Comparison of ENCODE assay signal across 12 cellular contexts in the genomic region with DNA sequence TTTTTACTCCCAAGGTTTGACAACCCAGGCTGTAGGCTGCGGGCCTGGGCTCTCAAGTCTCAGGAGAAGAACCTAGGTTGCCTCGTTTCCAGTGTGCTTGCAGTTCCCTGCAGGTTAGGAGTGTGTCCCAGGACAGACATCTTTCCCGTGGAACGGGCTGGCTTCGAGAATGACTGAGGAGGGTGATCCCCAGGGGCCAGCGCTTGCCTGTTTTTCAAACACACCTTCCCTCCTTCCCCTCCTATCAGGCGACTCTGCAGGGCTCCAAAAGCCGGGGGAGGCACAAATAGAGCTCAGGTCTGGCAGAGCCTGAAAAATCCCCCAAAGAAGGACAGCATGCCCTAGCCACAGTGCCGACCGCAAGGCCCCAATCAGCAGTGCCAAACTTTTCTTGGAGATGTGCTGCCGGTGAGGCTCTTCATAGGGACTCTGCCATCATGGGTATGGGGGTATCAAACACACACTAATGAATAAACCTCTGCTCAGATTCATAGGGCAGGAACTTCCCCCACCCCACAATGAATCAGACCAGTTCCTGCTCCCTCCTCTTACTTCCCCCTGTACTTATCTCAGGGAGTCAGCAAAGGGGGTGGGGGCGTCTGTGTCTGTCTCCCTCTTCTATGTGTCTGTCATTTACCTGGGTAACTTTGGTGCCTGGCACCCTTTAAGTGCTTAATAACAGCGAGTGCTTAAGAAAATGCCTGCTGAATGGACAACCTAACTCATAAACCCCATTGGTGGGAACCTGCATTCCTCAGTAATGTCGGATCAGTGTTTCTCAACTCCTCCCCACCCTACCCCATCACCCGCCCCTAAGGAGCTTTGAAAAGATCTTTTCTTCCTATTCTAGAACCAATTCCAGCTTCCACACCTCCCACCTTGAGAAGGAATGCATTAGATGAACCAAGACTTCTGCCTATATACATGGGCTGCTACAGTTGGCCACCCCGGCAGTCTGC. TPM values are rescaled to one million over a fixed set of nuclear protein-coding genes. Genes with fewer than 3 reads are reported as not detected.
A peak's percentile ranks its signal among the peaks of the same experiment; 100 is the strongest.
DNase-seq lines count a peak whose midpoint lies in the region; ATAC-seq and TF ChIP-seq lines count a peak whose summit lies in the region.
"Had no signal": no experiment of that assay in that cellular context is flagged by ENCODE, and none has a peak within 500 bp of the region (broad histone marks: within the 10 kb centered on the region; RNA-seq: fewer than 3 reads in every experiment).

No MANE protein-coding gene starts in this region.

- POLR2A ChIA-PET in AG04450 (lab: Yijun Ruan, JAX): interaction anchor here (0.6 to 0.8 kb wide), 4 partner anchors 33 to 296 kb away, joined by 3 to 8 read pairs (median 6); no protein-coding TSS in a partner anchor

- peak overlapping the region; percentile 73 for H3K4me3 ChIP-seq in AG04450 (ENCODE audit: low read depth, low read length)

- no peak for DNase-seq in AG04450 (ENCODE audit: low read depth, low spot score)
- DNase-seq in GM03348 (ENCODE audit: low spot score): peak; percentile 43
- peak; percentile 54 for DNase-seq in amniotic epithelial cell (ENCODE audit: low read depth)
- peak; percentile 30 for DNase-seq in left kidney (ENCODE audit: low read depth, low spot score)
- DNase-seq in activated effector memory CD4-positive, alpha-beta T cell treated with anti-CD3 and anti-CD28 coated beads, Interleukin-2, amount 50 U/mL, for 16 hours: no peak
- no peak for DNase-seq in Right ventricle myocardium inferior (ENCODE audit: missing footprints)
- DNase-seq: activated CD8-positive, alpha-beta memory T cell treated with anti-CD3 and anti-CD28 coated beads for 24 hours; colonic mucosa had no signal

- ATAC-seq in HG02885 (IDR thresholded peaks at IDR 0.05; ENCODE audit: poor library complexity, unreplicated experiment) (no peak), Right ventricle myocardium inferior (no peak)
- ATAC-seq in activated CD4-positive, CD25-positive, alpha-beta regulatory T cell treated with anti-CD3 and anti-CD28 coated beads, Interleukin-2, amount 50 U/mL, for 24 hours: no peak

- CTCF ChIA-PET in AG04450 (lab: Charles Lee): interaction anchor here (0.5 to 1.5 kb wide), 7 partner anchors 9 to 286 kb away, joined by 3 to 5 read pairs (median 4); no protein-coding TSS in a partner anchor

- TF ChIP-seq CTCF in AG04450 (IDR thresholded peaks at IDR 0.05; ENCODE audit: low read depth, low read length): no peak

- H3K9me3 ChIP-seq in AG04450 (ENCODE audit: control insufficient read depth, insufficient read depth, low read length): no peaks in the 10 kb centered on the region
- H3K9me3 ChIP-seq: colonic mucosa, neutrophil, vagina had no signal

- H3K27me3 ChIP-seq in AG04450 (ENCODE audit: control insufficient read depth, insufficient read depth, low read length): peaks cover 2% of the 10 kb centered on the region
- H3K27me3 ChIP-seq: vagina had no signal

- peak overlapping the region; percentile 11 for H3K27ac ChIP-seq in AG04450 (ENCODE audit: low read depth, low read length)
- H3K27ac ChIP-seq: colonic mucosa, neutrophil, vagina had no signal

- intact Hi-C loops in Right ventricle myocardium inferior (cut with DNase I): no loop called here

RNA-seq across cellular contexts. Expression of gene KCNG1, which starts 1.6 kb away (rescaled TPM):
- polyA plus RNA-seq in AG04450 (2011; rRNA removed): 16.0 and 20.3 TPM in 2 replicates
- polyA minus RNA-seq in AG04450 (2011; rRNA and poly(A)+ RNA removed): 12.3 and 15.2 TPM in 2 replicates
- total RNA-seq in Right ventricle myocardium inferior: 0.32 TPM

Comparison
In these comparisons a context has a peak if more than half of its experiments do, and no peak if none do; other contexts are left out.
1. DNase-seq: peak in GM03348 (single experiment), amniotic epithelial cell (single experiment) and left kidney (single experiment); none in AG04450 (single experiment), activated effector memory CD4-positive, alpha-beta T cell treated with anti-CD3 and anti-CD28 coated beads, Interleukin-2, amount 50 U/mL, for 16 hours (single experiment) and Right ventricle myocardium inferior (single experiment).